26 cellular contexts compared by ENCODE assay signal in the genomic region with DNA sequence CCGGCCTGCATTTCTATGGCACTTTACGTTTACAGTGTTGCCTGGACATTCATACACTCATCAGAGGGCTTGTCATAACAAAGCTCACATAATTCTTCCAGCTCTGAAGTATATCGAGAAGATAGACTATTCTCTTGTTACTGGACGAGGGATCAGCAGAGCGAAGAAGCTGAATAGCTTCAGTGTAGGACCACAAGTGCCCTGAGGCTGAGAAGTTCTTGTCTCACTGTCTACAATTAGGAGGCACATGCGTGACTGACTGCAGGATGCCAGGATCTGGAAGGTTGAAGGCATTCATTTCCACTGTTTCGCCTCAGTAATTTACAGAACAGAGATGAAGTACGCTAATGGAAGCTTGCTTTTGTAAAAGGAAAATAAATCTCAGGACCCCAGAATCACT. TPM values are rescaled to one million over a fixed set of nuclear protein-coding genes. Genes with fewer than 3 reads are reported as not detected.
A peak's percentile ranks its signal among the peaks of the same experiment; 100 is the strongest.
DNase-seq lines count a peak whose midpoint lies in the region; ATAC-seq, FAIRE-seq and TF ChIP-seq lines count a peak whose summit lies in the region.
"Had no signal": no experiment of that assay in that cellular context is flagged by ENCODE, and none has a peak within 500 bp of the region (broad histone marks: within the 10 kb centered on the region; RNA-seq: fewer than 3 reads in every experiment).

No MANE protein-coding gene starts in this region.

- TF ChIP-seq POLR2A in thyroid gland (IDR thresholded peaks at IDR 0.05), result no peak

- no peaks in the 10 kb centered on the region for H4K20me1 ChIP-seq in keratinocyte (ENCODE audit: control insufficient read depth, extremely low read depth, insufficient read depth, low read length)
- H4K20me1 ChIP-seq: BLaER1 had no signal

- no peaks in the 10 kb centered on the region for H3K9me1 ChIP-seq in keratinocyte (ENCODE audit: control insufficient read depth, extremely low read depth, insufficient read depth, low read length)

- H3K4me3 ChIP-seq in adipocyte (ENCODE audit: low read length), result no peak overlapping the region
- no peak overlapping the region for H3K4me3 ChIP-seq in keratinocyte (ENCODE audit: control insufficient read depth in 2 of 3, extremely low read depth in 1 of 3, insufficient read depth in 2 of 3, low read depth in 1 of 3, low read length in 3 of 3)
- H3K4me3 ChIP-seq in thyroid gland (replicated peaks in 1 of 3), result no peak overlapping the region
- H3K4me3 ChIP-seq: BLaER1, heart right ventricle, upper lobe of left lung had no signal

- DNase-seq in HTR-8/SVneo (ENCODE audit: insufficient read length, low spot score) (no peak), adipocyte (ENCODE audit: low read depth) (peak; percentile 8), keratinocyte (ENCODE audit: low read depth, low spot score) (no peak), thyroid gland (peak; percentile 48 to 54), MCF 10A (ENCODE audit: unreplicated experiment) (no peak)
- DNase-seq in stimulated activated CD4-positive, alpha-beta T cell treated with anti-CD3 and anti-CD28 coated beads, Interleukin-4, amount 100 ng/mL, for 24 hours, result no peak
- DNase-seq: activated CD4-positive, alpha-beta T cell treated with anti-CD3 and anti-CD28 coated beads, Interleukin-2, amount 50 U/mL, for 4 hours; activated naive CD4-positive, alpha-beta T cell treated with anti-CD3 and anti-CD28 coated beads for 36 hours; amniotic stem cell; COR-L47; effector CD4-positive, alpha-beta T cell; EL; erythroblast; heart right ventricle; mesenchymal stem cell; NCI-H524 treated with DMSO at 0.1 percent for 48 hours; SIG-M5; upper lobe of left lung had no signal

- no peaks in the 10 kb centered on the region for H3K79me2 ChIP-seq in keratinocyte (ENCODE audit: control insufficient read depth, insufficient read depth, low read length)

- H3K9me3 Mint-ChIP-seq in MCF 10A (ENCODE audit: unreplicated experiment), result no peaks in the 10 kb centered on the region

- no peak overlapping the region for H3K4me3 Mint-ChIP-seq in MCF 10A (ENCODE audit: unreplicated experiment)
- H3K4me3 Mint-ChIP-seq: activated naive CD4-positive, alpha-beta T cell treated with anti-CD3 and anti-CD28 coated beads for 36 hours had no signal

- no TSS peak for BruUV-seq in MCF 10A (replicated peaks; lab: Mats Ljungman, UMichigan)

- peaks cover 23% of the 10 kb centered on the region for H3K36me3 ChIP-seq in adipocyte (ENCODE audit: control insufficient read depth, insufficient read depth, low read length, severe bottlenecking)
- H3K36me3 ChIP-seq in keratinocyte (ENCODE audit: control insufficient read depth in 2 of 2, extremely low read depth in 1 of 2, insufficient read depth in 2 of 2, low read length in 2 of 2), result peaks cover 2 to 5% of the 10 kb centered on the region in 2 experiments
- H3K36me3 ChIP-seq in thyroid gland, result no peaks in the 10 kb centered on the region

- no peak for ATAC-seq in GM18519 (IDR thresholded peaks at IDR 0.05; ENCODE audit: low FRiP score, unreplicated experiment)
- ATAC-seq: heart right ventricle, HepG2, left lobe of liver, Panc1 had no signal

- dilution Hi-C loops in keratinocyte (cut with MboI; ENCODE audit: extremely low pct_ligation_motif_present, low sequenced_read_pairs), result no loop called here

- peaks cover 7% of the 10 kb centered on the region for H3K9me3 ChIP-seq in adipocyte (ENCODE audit: control insufficient read depth, low read length)
- no peaks in the 10 kb centered on the region for H3K9me3 ChIP-seq in keratinocyte (ENCODE audit: control insufficient read depth, low read depth, low read length)
- H3K9me3 ChIP-seq in thyroid gland, result no peaks in the 10 kb centered on the region
- H3K9me3 ChIP-seq: upper lobe of left lung had no signal

- no peaks in the 10 kb centered on the region for H3K4me1 Mint-ChIP-seq in MCF 10A (ENCODE audit: insufficient read depth, unreplicated experiment)

- no peaks in the 10 kb centered on the region for H3K27me3 ChIP-seq in adipocyte (replicated peaks; ENCODE audit: control insufficient read depth, insufficient read depth, low read length)
- H3K27me3 ChIP-seq in keratinocyte (ENCODE audit: control insufficient read depth, extremely low read depth, insufficient read depth, low read length), result no peaks in the 10 kb centered on the region
- H3K27me3 ChIP-seq in thyroid gland, result no peaks in the 10 kb centered on the region
- H3K27me3 ChIP-seq: BLaER1, heart right ventricle, upper lobe of left lung had no signal

- H3K4me2 ChIP-seq in keratinocyte (ENCODE audit: control insufficient read depth, extremely low read depth, insufficient read depth, low read depth, low read length), result no peak overlapping the region
- H3K4me2 ChIP-seq: BLaER1 had no signal

- WGBS in thyroid gland, 2 donors, result 43 to 44% methylated on average over 8 of the region's 8 CpGs

- H3K27me3 Mint-ChIP-seq in MCF 10A (ENCODE audit: insufficient read depth, unreplicated experiment), result no peaks in the 10 kb centered on the region

- H3K4me1 ChIP-seq in adipocyte (ENCODE audit: control insufficient read depth, insufficient read depth, low read length) (no peaks in the 10 kb centered on the region), keratinocyte (ENCODE audit: control insufficient read depth, extremely low read depth, insufficient read depth, low read length) (no peaks in the 10 kb centered on the region), thyroid gland (peaks cover 6% of the 10 kb centered on the region in 2 donors)
- H3K4me1 ChIP-seq: heart right ventricle, upper lobe of left lung had no signal

- peaks cover 15% of the 10 kb centered on the region for H3K36me3 Mint-ChIP-seq in MCF 10A (ENCODE audit: insufficient read depth, unreplicated experiment)

- H3K9ac ChIP-seq in adipocyte (ENCODE audit: low read length), result no peak overlapping the region
- no peak overlapping the region for H3K9ac ChIP-seq in keratinocyte (ENCODE audit: control insufficient read depth, extremely low read depth, insufficient read depth, low read length)
- H3K9ac ChIP-seq: BLaER1 had no signal

- H3K27ac Mint-ChIP-seq in MCF 10A (ENCODE audit: low read depth, unreplicated experiment), result no peak overlapping the region
- H3K27ac Mint-ChIP-seq: activated naive CD4-positive, alpha-beta T cell treated with anti-CD3 and anti-CD28 coated beads for 36 hours had no signal

- no peak for TF ChIP-seq CTCF in keratinocyte (optimal IDR thresholded peaks at IDR 0.05 in 1 of 3, IDR thresholded peaks at IDR 0.05 in 1 of 3, conservative IDR thresholded peaks at IDR 0.05 in 1 of 3; ENCODE audit: extremely low read depth in 1 of 3, insufficient read depth in 2 of 3, low read length in 3 of 3)
- no peak for TF ChIP-seq CTCF in thyroid gland (IDR thresholded peaks at IDR 0.05)
- TF ChIP-seq CTCF in MCF 10A (IDR thresholded peaks at IDR 0.05; ENCODE audit: unreplicated experiment), result no peak

- no peak overlapping the region for H3K27ac ChIP-seq in keratinocyte (ENCODE audit: control insufficient read depth, insufficient read depth, low read length)
- H3K27ac ChIP-seq in thyroid gland, result no peak overlapping the region
- H3K27ac ChIP-seq: BLaER1, heart right ventricle, upper lobe of left lung had no signal

- peak; percentile 26 for FAIRE-seq in HTR-8/SVneo (lab: Jason Lieb, UNC)
- peak; percentile 5 for FAIRE-seq in keratinocyte (lab: Jason Lieb, UNC)
- FAIRE-seq: HepG2 had no signal

- POLR2A ChIA-PET in MCF 10A (lab: Yijun Ruan, JAX), result interaction anchor here (0.6 kb wide), 1 partner anchor 108 kb away, joined by 3 read pairs; no protein-coding TSS in a partner anchor

- intact Hi-C loops in thyroid gland (cut with DNase I), result no loop called here
- intact Hi-C loops in MCF 10A (cut with micrococcal nuclease), result no loop called here

- CTCF ChIA-PET in MCF 10A (lab: Yijun Ruan, JAX), result no interaction called here

- H2AFZ ChIP-seq in keratinocyte (ENCODE audit: control insufficient read depth, low read length), result no peak overlapping the region

RNA-seq across cellular contexts. Expression of a gene that starts 9.6 kb away (rescaled TPM):
- polyA plus RNA-seq in keratinocyte, result 24.9 to 41.8 TPM (median 37.2 TPM) in 3 replicates
- 95.3 TPM for polyA plus RNA-seq in keratinocyte (2011; ENCODE audit: low read depth)
- 41.2 and 43.2 TPM in 2 replicates for polyA plus RNA-seq in keratinocyte (2011; cell fraction: cytosol; rRNA removed)
- polyA plus RNA-seq in keratinocyte (2011; cell fraction: nucleus; rRNA removed), result 41.6 and 44.2 TPM in 2 replicates
- polyA plus RNA-seq in keratinocyte (2012; ENCODE audit: low replicate concordance), result 29.6 and 59.2 TPM in 2 replicates
- polyA minus RNA-seq in keratinocyte, result 4.6 to 24.7 TPM (median 9.6 TPM) in 3 replicates
- polyA minus RNA-seq in keratinocyte (2011; cell fraction: cytosol; rRNA and poly(A)+ RNA removed), result 20.7 TPM
- 12.3 and 26.5 TPM in 2 replicates for polyA minus RNA-seq in keratinocyte (2011; cell fraction: nucleus; rRNA and poly(A)+ RNA removed)
- total RNA-seq in thyroid gland, result 100 to 1,000 TPM in 1 of 4 donors, 10 to 100 TPM in 3; 76.5 to 128 (median 85.1) TPM
- total RNA-seq in MCF 10A (2022), result 39.1 and 47.4 TPM in 2 replicates

RNA-seq across cellular contexts. Expression of a gene that starts 10.5 kb away (rescaled TPM):
- 100.0 to 123 TPM (median 104 TPM) in 3 replicates for polyA plus RNA-seq in keratinocyte
- polyA plus RNA-seq in keratinocyte (2011; ENCODE audit: low read depth), result 205 TPM
- polyA plus RNA-seq in keratinocyte (2011; cell fraction: cytosol; rRNA removed), result 102 and 123 TPM in 2 replicates
- 60.6 and 75.4 TPM in 2 replicates for polyA plus RNA-seq in keratinocyte (2011; cell fraction: nucleus; rRNA removed)
- polyA plus RNA-seq in keratinocyte (2012; ENCODE audit: low replicate concordance), result 81.9 and 95.8 TPM in 2 replicates
- 43.2 to 60.9 TPM (median 48.4 TPM) in 3 replicates for polyA minus RNA-seq in keratinocyte
- 52.4 TPM for polyA minus RNA-seq in keratinocyte (2011; cell fraction: cytosol; rRNA and poly(A)+ RNA removed)
- polyA minus RNA-seq in keratinocyte (2011; cell fraction: nucleus; rRNA and poly(A)+ RNA removed), result 16.4 and 23.8 TPM in 2 replicates
- total RNA-seq in thyroid gland (100 to 1,000 TPM; 117 to 136 (median 128) TPM), MCF 10A (2022) (132 and 135 TPM in 2 replicates)

RNA-seq across cellular contexts. Expression of a gene that starts 33.7 kb away (rescaled TPM):
- not detected in 3 replicates for polyA plus RNA-seq in keratinocyte
- not detected for polyA plus RNA-seq in keratinocyte (2011; ENCODE audit: low read depth)
- not detected in 2 replicates for polyA plus RNA-seq in keratinocyte (2011; cell fraction: cytosol; rRNA removed)
- not detected in 2 replicates for polyA plus RNA-seq in keratinocyte (2011; cell fraction: nucleus; rRNA removed)
- not detected in 2 replicates for polyA plus RNA-seq in keratinocyte (2012; ENCODE audit: low replicate concordance)
- not detected in 3 replicates for polyA minus RNA-seq in keratinocyte
- not detected for polyA minus RNA-seq in keratinocyte (2011; cell fraction: cytosol; rRNA and poly(A)+ RNA removed)
- not detected in 2 replicates for polyA minus RNA-seq in keratinocyte (2011; cell fraction: nucleus; rRNA and poly(A)+ RNA removed)
- 1 to 10 TPM; 1.3 to 9.8 (median 7.3) TPM for total RNA-seq in thyroid gland
- not detected in 2 replicates for total RNA-seq in MCF 10A (2022)
- total RNA-seq: activated naive CD4-positive, alpha-beta T cell treated with anti-CD3 and anti-CD28 coated beads for 36 hours; myocyte; skeletal muscle tissue had no signal
- polyA plus RNA-seq: AG04450 had no signal

Comparison
In these comparisons a context has a peak if more than half of its experiments do, and no peak if none do; other contexts are left out.
1. DNase-seq: peak in adipocyte (single experiment) and thyroid gland (2 of 2); none in HTR-8/SVneo (single experiment), keratinocyte (single experiment), MCF 10A (single experiment) and stimulated activated CD4-positive, alpha-beta T cell treated with anti-CD3 and anti-CD28 coated beads, Interleukin-4, amount 100 ng/mL, for 24 hours (single experiment).